8 cellular contexts compared by ENCODE assay signal in genomic region chr14:92513966-92514843, GRCh38. TPM values are rescaled to one million over a fixed set of nuclear protein-coding genes. Genes with fewer than 3 reads are reported as not detected.
DNase-seq lines count a peak whose midpoint lies in the region; ATAC-seq and TF ChIP-seq lines count a peak whose summit lies in the region.

No MANE protein-coding gene starts in this region.

- no peaks in the 10 kb centered on the region for H3K9me3 ChIP-seq in MG63

- H3K4me3 ChIP-seq in MG63 (peak overlapping the region; percentile 65), astrocyte of the spinal cord (ENCODE audit: low read depth, low read length) (peak overlapping the region; percentile 68)

- H3K27me3 ChIP-seq in MG63, result no peaks in the 10 kb centered on the region

- no peaks in the 10 kb centered on the region for H3K36me3 ChIP-seq in MG63

- peak; percentile 47 for DNase-seq in DMS53 (lab: John Stamatoyannopoulos, UW)
- no peak for DNase-seq in DMS53 treated with DMSO at 0.1 percent for 48 hours (lab: John Stamatoyannopoulos, UW; ENCODE audit: unreplicated experiment)
- peak; percentile 29 for DNase-seq in MG63
- peak; percentile 28 for DNase-seq in astrocyte of the spinal cord (ENCODE audit: low read depth, low spot score)
- DNase-seq in islet precursor cell, result peak; percentile 57
- peak; percentile 20 for DNase-seq in stimulated activated CD4-positive, alpha-beta T cell treated with anti-CD3 and anti-CD28 coated beads, Interleukin-1b, Interleukin-23, amount 100 ng/mL, for 48 hours
- DNase-seq in NCI-H1105 treated with DMSO at 0.1 percent for 48 hours (lab: John Stamatoyannopoulos, UW), result no peak

- no peak for ATAC-seq in GM18861 (IDR thresholded peaks at IDR 0.05; ENCODE audit: unreplicated experiment)

- in situ Hi-C loops in astrocyte of the spinal cord (cut with HindIII; ENCODE audit: low sequenced_read_pairs), result no loop called here

- no peak for TF ChIP-seq CTCF in astrocyte of the spinal cord (IDR thresholded peaks at IDR 0.05; ENCODE audit: low read depth, low read length)

RNA-seq across cellular contexts. Expression of gene RIN3, which starts 0.6 kb away (rescaled TPM):
- 1.4 and 2.2 TPM in 2 replicates for total RNA-seq in MG63 (2014; rRNA removed; shearing (Covaris generic); ENCODE audit: low replicate concordance)

Comparison
In these comparisons a context has a peak if more than half of its experiments do, and no peak if none do; other contexts are left out.
1. DNase-seq: peak in DMS53 (single experiment), MG63 (single experiment), astrocyte of the spinal cord (single experiment), islet precursor cell (single experiment) and stimulated activated CD4-positive, alpha-beta T cell treated with anti-CD3 and anti-CD28 coated beads, Interleukin-1b, Interleukin-23, amount 100 ng/mL, for 48 hours (single experiment); none in DMS53 treated with DMSO at 0.1 percent for 48 hours (single experiment) and NCI-H1105 treated with DMSO at 0.1 percent for 48 hours (single experiment).